Comparison of ENCODE assay signal across 20 cellular contexts in genomic region chr22:27637604-27638003, GRCh38.
DNase-seq lines count a peak whose midpoint lies in the region; ATAC-seq and TF ChIP-seq lines count a peak whose summit lies in the region.
"Had no signal": no experiment of that assay in that cellular context is flagged by ENCODE, and none has a peak within 500 bp of the region (broad histone marks: within the 10 kb centered on the region; RNA-seq: fewer than 3 reads in every experiment).

No MANE protein-coding gene starts in this region.

- DNase-seq in MCF 10A (ENCODE audit: unreplicated experiment), result peak; percentile 7
- no peak for DNase-seq in breast epithelium (ENCODE audit: low spot score in 2 of 2)
- DNase-seq in SJCRH30, result no peak
- DNase-seq in fibroblast of pulmonary artery (ENCODE audit: low read depth), result peak; percentile 41
- no peak for DNase-seq in psoas muscle
- no peak for DNase-seq in NCI-H1105 treated with DMSO at 0.1 percent for 48 hours (lab: John Stamatoyannopoulos, UW)
- no peak for DNase-seq in KG1 (lab: John Stamatoyannopoulos, UW)
- DNase-seq in head of caudate nucleus, result no peak
- DNase-seq: 8988T; activated CD4-positive, CD25-positive, alpha-beta regulatory T cell; activated naive CD4-positive, alpha-beta T cell treated with anti-CD3 and anti-CD28 coated beads for 36 hours; left lung; naive thymus-derived CD8-positive, alpha-beta T cell; NCI-H1694; PC-9; retina; stimulated activated CD4-positive, alpha-beta T cell treated with anti-CD3 and anti-CD28 coated beads, Interleukin-2, amount 100 ng/mL, for 24 hours had no signal

- H3K27me3 Mint-ChIP-seq in MCF 10A (ENCODE audit: insufficient read depth, unreplicated experiment), result no peaks in the 10 kb centered on the region

- no peak for TF ChIP-seq POLR2A in breast epithelium (IDR thresholded peaks at IDR 0.05)

- H3K4me3 Mint-ChIP-seq in MCF 10A (ENCODE audit: unreplicated experiment), result no peak overlapping the region
- H3K4me3 Mint-ChIP-seq: activated naive CD4-positive, alpha-beta T cell treated with anti-CD3 and anti-CD28 coated beads for 36 hours; naive thymus-derived CD8-positive, alpha-beta T cell; T-helper 1 cell treated with Interleukin-12 subunit alpha and Interleukin-12 subunit beta and Interleukin-4 antibody, amounts not matched to agents 30 μg/mL and 1 μg/mL, for 36 hours had no signal

- no TSS peak for BruUV-seq in MCF 10A (replicated peaks; lab: Mats Ljungman, UMichigan)

- H3K4me1 Mint-ChIP-seq in MCF 10A (ENCODE audit: insufficient read depth, unreplicated experiment), result no peaks in the 10 kb centered on the region
- H3K4me1 Mint-ChIP-seq: naive thymus-derived CD8-positive, alpha-beta T cell had no signal

- no peaks in the 10 kb centered on the region for H3K36me3 Mint-ChIP-seq in MCF 10A (ENCODE audit: insufficient read depth, unreplicated experiment)
- H3K36me3 Mint-ChIP-seq: naive thymus-derived CD8-positive, alpha-beta T cell had no signal

- no peaks in the 10 kb centered on the region for H3K4me1 ChIP-seq in breast epithelium
- H3K4me1 ChIP-seq in SJCRH30, result peaks cover 67% of the 10 kb centered on the region
- H3K4me1 ChIP-seq in psoas muscle, result peaks cover 59% of the 10 kb centered on the region
- H3K4me1 ChIP-seq: left lung had no signal

- H3K9me3 ChIP-seq in breast epithelium (no peaks in the 10 kb centered on the region), SJCRH30 (replicated peaks) (no peaks in the 10 kb centered on the region), psoas muscle (no peaks in the 10 kb centered on the region)
- H3K9me3 ChIP-seq: left lung had no signal

- H3K4me3 ChIP-seq in breast epithelium (no peak overlapping the region), SJCRH30 (no peak overlapping the region), fibroblast of pulmonary artery (replicated peaks; ENCODE audit: low read depth, low read length) (no peak overlapping the region), psoas muscle (no peak overlapping the region)
- H3K4me3 ChIP-seq: left lung, PC-9 had no signal

- WGBS in psoas muscle, 3 donors, result 28 to 33% (median 29%) methylated on average over 3 of the region's 3 CpGs

- H3K27me3 ChIP-seq in breast epithelium (no peaks in the 10 kb centered on the region), SJCRH30 (no peaks in the 10 kb centered on the region), psoas muscle (ENCODE audit: insufficient read depth in 3 of 3, low read length in 2 of 3) (no peaks in the 10 kb centered on the region)

- CTCF ChIA-PET in MCF 10A (lab: Yijun Ruan, JAX), result no interaction called here

- H3K27ac ChIP-seq in breast epithelium (no peak overlapping the region), SJCRH30 (peak overlapping the region; percentile 21; the same call in 1 of the 2 replicates), psoas muscle (peak overlapping the region; percentile 97)
- H3K27ac ChIP-seq: KMS-11, left lung, PC-9 had no signal

- intact Hi-C loops in MCF 10A (cut with micrococcal nuclease) (no loop called here), breast epithelium (cut with DNase I; ENCODE audit: low total_unique reads) (no loop called here), psoas muscle (cut with DNase I) (loop anchor here (5.0 kb wide), 2 partner anchors 160 to 165 kb away; partner anchors contain the start of gene MN1 (in 1 of the 2)), head of caudate nucleus (cut with DNase I) (no loop called here)

- H3K9me3 Mint-ChIP-seq in MCF 10A (ENCODE audit: unreplicated experiment), result no peaks in the 10 kb centered on the region
- H3K9me3 Mint-ChIP-seq: activated naive CD4-positive, alpha-beta T cell treated with anti-CD3 and anti-CD28 coated beads for 36 hours; naive thymus-derived CD8-positive, alpha-beta T cell; T-helper 1 cell treated with Interleukin-12 subunit alpha and Interleukin-12 subunit beta and Interleukin-4 antibody, amounts not matched to agents 30 μg/mL and 1 μg/mL, for 36 hours had no signal

- no peaks in the 10 kb centered on the region for H3K36me3 ChIP-seq in breast epithelium
- no peaks in the 10 kb centered on the region for H3K36me3 ChIP-seq in SJCRH30
- no peaks in the 10 kb centered on the region for H3K36me3 ChIP-seq in psoas muscle (ENCODE audit: insufficient read depth in 1 of 2, low read depth in 1 of 2)
- H3K36me3 ChIP-seq: left lung had no signal

- no peak for TF ChIP-seq CTCF in MCF 10A (IDR thresholded peaks at IDR 0.05; ENCODE audit: unreplicated experiment)
- no peak for TF ChIP-seq CTCF in breast epithelium (IDR thresholded peaks at IDR 0.05)
- no peak for TF ChIP-seq CTCF in fibroblast of pulmonary artery (IDR thresholded peaks at IDR 0.05; ENCODE audit: low read length, missing control alignments)
- TF ChIP-seq CTCF in psoas muscle (IDR thresholded peaks at IDR 0.05), result no peak

- no peak overlapping the region for H3K27ac Mint-ChIP-seq in MCF 10A (ENCODE audit: low read depth, unreplicated experiment)
- H3K27ac Mint-ChIP-seq: activated naive CD4-positive, alpha-beta T cell treated with anti-CD3 and anti-CD28 coated beads for 36 hours; naive thymus-derived CD8-positive, alpha-beta T cell; T-helper 1 cell treated with Interleukin-12 subunit alpha and Interleukin-12 subunit beta and Interleukin-4 antibody, amounts not matched to agents 30 μg/mL and 1 μg/mL, for 36 hours had no signal

- ATAC-seq in psoas muscle, result no peak
- ATAC-seq: HCT116; left lung; naive thymus-derived CD8-positive, alpha-beta T cell had no signal

- POLR2A ChIA-PET in MCF 10A (lab: Yijun Ruan, JAX), result interaction anchor here (0.6 to 1.1 kb wide), 2 partner anchors 80 to 358 kb away, joined by 3 to 5 read pairs; no protein-coding TSS in a partner anchor

Comparison
In these comparisons a context has a peak if more than half of its experiments do, and no peak if none do; other contexts are left out.
1. DNase-seq: peak in MCF 10A (single experiment) and fibroblast of pulmonary artery (single experiment); none in breast epithelium (0 of 2), SJCRH30 (0 of 2), psoas muscle (0 of 2), NCI-H1105 treated with DMSO at 0.1 percent for 48 hours (single experiment), KG1 (single experiment) and head of caudate nucleus (0 of 42).
2. H3K27ac ChIP-seq: peak in SJCRH30 (single experiment) and psoas muscle (single experiment); none in breast epithelium (0 of 2).
3. intact Hi-C loops: an anchor here in psoas muscle (5.0 kb wide); none called in MCF 10A, breast epithelium and head of caudate nucleus.